Comparison of ENCODE assay signal across 8 cellular contexts in the genomic region with DNA sequence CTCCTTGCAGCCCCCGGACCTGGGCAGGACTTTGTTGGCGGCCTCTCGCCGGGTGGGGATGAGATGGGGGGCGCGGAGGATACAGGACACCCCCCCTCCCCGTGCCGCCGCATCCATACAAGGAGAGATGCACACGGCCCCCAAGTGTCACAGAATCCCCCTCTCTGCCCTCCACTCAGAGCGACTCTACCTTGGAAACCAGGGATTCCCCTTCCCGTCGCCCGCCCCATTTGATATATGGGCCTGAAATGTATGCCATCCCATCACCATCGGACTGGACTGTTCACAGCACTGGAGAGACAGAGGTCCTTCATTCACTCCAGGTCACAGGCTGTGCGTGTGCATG. TPM values are rescaled to one million over a fixed set of nuclear protein-coding genes. Genes with fewer than 3 reads are reported as not detected.
A peak's percentile ranks its signal among the peaks of the same experiment; 100 is the strongest.
DNase-seq lines count a peak whose midpoint lies in the region; ATAC-seq and TF ChIP-seq lines count a peak whose summit lies in the region.

No MANE protein-coding gene starts in this region.

- TF ChIP-seq CTCF in fibroblast of pulmonary artery (IDR thresholded peaks at IDR 0.05; ENCODE audit: low read length, missing control alignments) = no peak
- no peak for TF ChIP-seq CTCF in progenitor cell of endocrine pancreas (IDR thresholded peaks at IDR 0.05; ENCODE audit: unreplicated experiment)

- DNase-seq in activated CD4-positive, CD25-positive, alpha-beta regulatory T cell (lab: John Stamatoyannopoulos, UW) = no peak
- DNase-seq in SJCRH30 (no peak), fibroblast of pulmonary artery (ENCODE audit: low read depth) (no peak), progenitor cell of endocrine pancreas (ENCODE audit: low spot score, unreplicated experiment) (no peak), glomerular visceral epithelial cell (ENCODE audit: extremely low spot score) (no peak), NK-92 (lab: John Stamatoyannopoulos, UW; ENCODE audit: unreplicated experiment) (no peak), HUDEP-2 (lab: John Stamatoyannopoulos, UW; ENCODE audit: unreplicated experiment in 76 of 76) (no peak)

- H3K27ac ChIP-seq in SJCRH30 = no peak overlapping the region; the same call in 1 of the 2 replicates

- peak; percentile 22 to 25 for ATAC-seq in activated CD4-positive, CD25-positive, alpha-beta regulatory T cell treated with anti-CD3 and anti-CD28 coated beads, Interleukin-2, amount 50 U/mL, for 24 hours

- H3K4me1 Mint-ChIP-seq in progenitor cell of endocrine pancreas (ENCODE audit: low read depth) = peaks cover 2% of the 10 kb centered on the region

- H3K4me3 Mint-ChIP-seq in progenitor cell of endocrine pancreas (ENCODE audit: low read depth) = peak overlapping the region; percentile 82

- H3K36me3 Mint-ChIP-seq in progenitor cell of endocrine pancreas (ENCODE audit: insufficient read depth) = peaks cover 3% of the 10 kb centered on the region

- peak overlapping the region; percentile 74 for H3K4me3 ChIP-seq in SJCRH30
- H3K4me3 ChIP-seq in fibroblast of pulmonary artery (replicated peaks; ENCODE audit: low read depth, low read length) = peak overlapping the region; percentile 73

- no peaks in the 10 kb centered on the region for H3K4me1 ChIP-seq in SJCRH30

- H3K9me3 Mint-ChIP-seq in progenitor cell of endocrine pancreas (ENCODE audit: low read depth) = peaks cover 5% of the 10 kb centered on the region

- H3K27me3 Mint-ChIP-seq in progenitor cell of endocrine pancreas = no peaks in the 10 kb centered on the region

- H3K9me3 ChIP-seq in SJCRH30 (replicated peaks) = no peaks in the 10 kb centered on the region

- peak overlapping the region; percentile 71 for H3K27ac Mint-ChIP-seq in progenitor cell of endocrine pancreas

- no peaks in the 10 kb centered on the region for H3K36me3 ChIP-seq in SJCRH30

- H3K27me3 ChIP-seq in SJCRH30 = no peaks in the 10 kb centered on the region

RNA-seq across cellular contexts. Expression of gene PORCN, which starts 0.4 kb away (rescaled TPM):
- 6.2 and 9.8 TPM in 2 replicates for total RNA-seq in SJCRH30 (2014; rRNA removed; shearing (Covaris generic))
- total RNA-seq in progenitor cell of endocrine pancreas = 6.5 and 8.3 TPM in 2 replicates

RNA-seq across cellular contexts. Expression of gene EBP, which starts 12.4 kb away (rescaled TPM):
- total RNA-seq in SJCRH30 (2014; rRNA removed; shearing (Covaris generic)) = 61.7 and 71.9 TPM in 2 replicates
- 73.1 and 81.9 TPM in 2 replicates for total RNA-seq in progenitor cell of endocrine pancreas

RNA-seq across cellular contexts. Expression of gene TBC1D25, which starts 30.3 kb away (rescaled TPM):
- total RNA-seq in SJCRH30 (2014; rRNA removed; shearing (Covaris generic)) = 4.3 and 4.6 TPM in 2 replicates
- 12.6 and 14.5 TPM in 2 replicates for total RNA-seq in progenitor cell of endocrine pancreas

RNA-seq across cellular contexts. Expression of gene FTSJ1, which starts 33.2 kb away (rescaled TPM):
- 28.0 and 29.4 TPM in 2 replicates for total RNA-seq in SJCRH30 (2014; rRNA removed; shearing (Covaris generic))
- 40.5 and 41.8 TPM in 2 replicates for total RNA-seq in progenitor cell of endocrine pancreas

RNA-seq across cellular contexts. Expression of gene SLC38A5, which starts 39.2 kb away (rescaled TPM):
- total RNA-seq in SJCRH30 (2014; rRNA removed; shearing (Covaris generic)) = 13.8 and 15.4 TPM in 2 replicates
- total RNA-seq in progenitor cell of endocrine pancreas = 0.33 and 0.74 TPM in 2 replicates
